Comparison of ENCODE assay signal across 10 cellular contexts in the genomic region with DNA sequence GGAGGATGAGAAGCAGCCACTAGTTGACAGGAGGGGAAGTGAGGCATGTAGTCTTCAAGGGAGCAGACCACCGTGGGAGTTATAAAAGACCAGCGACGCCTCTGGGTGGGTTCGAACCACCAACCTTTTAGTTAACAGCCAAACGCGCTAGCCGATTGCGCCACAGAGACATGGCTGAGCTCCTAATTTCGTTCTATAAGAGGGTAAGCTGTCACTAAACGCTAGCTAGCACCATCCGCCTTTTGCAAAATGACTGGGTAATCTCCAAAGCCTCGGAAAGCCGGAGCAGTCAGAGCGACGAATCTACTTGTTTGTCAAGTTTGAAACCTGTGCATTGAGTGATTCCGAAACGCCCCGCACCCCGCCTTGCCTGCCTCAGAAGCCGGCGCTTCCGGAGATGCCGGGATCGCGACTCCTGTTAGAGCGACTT. TPM values are rescaled to one million over a fixed set of nuclear protein-coding genes. Genes with fewer than 3 reads are reported as not detected.
DNase-seq lines count a peak whose midpoint lies in the region; ATAC-seq and TF ChIP-seq lines count a peak whose summit lies in the region.
"Not testable (repeated sequence)": the region's sequence is repeated elsewhere in the genome, so short reads cannot be mapped to it uniquely, and the experiment has no call there.
"Had no signal": no experiment of that assay in that cellular context is flagged by ENCODE, and none has a peak within 500 bp of the region (broad histone marks: within the 10 kb centered on the region; RNA-seq: fewer than 3 reads in every experiment).

No MANE protein-coding gene starts in this region.

- H3K4me1 Mint-ChIP-seq in CD8-positive, alpha-beta T cell (ENCODE audit: low read depth); activated T-helper 1 cell treated with anti-CD3 and anti-CD28 coated beads, Interleukin-12 subunit alpha, Interleukin-12 subunit beta, Interleukin-2, Interleukin-4 antibody, amounts not matched to agents 30 ng/mL and 10 ng/mL and 1 ng/mL, durations not matched to agents 14 hours and 24 hours and 36 hours (ENCODE audit: low read depth); immature natural killer cell: not testable (repeated sequence)

- intact Hi-C loops in CD8-positive, alpha-beta T cell (cut with DNase I, micrococcal nuclease); activated T-helper 1 cell treated with anti-CD3 and anti-CD28 coated beads, Interleukin-12 subunit alpha, Interleukin-12 subunit beta, Interleukin-2, Interleukin-4 antibody, amounts not matched to agents 30 ng/mL and 10 ng/mL and 1 ng/mL, durations not matched to agents 14 hours and 24 hours and 36 hours (cut with micrococcal nuclease); psoas muscle (cut with DNase I): not testable (repeated sequence)

- H3K27ac Mint-ChIP-seq in CD8-positive, alpha-beta T cell: peak overlapping the region; percentile 67
- H3K27ac Mint-ChIP-seq in activated T-helper 1 cell treated with anti-CD3 and anti-CD28 coated beads, Interleukin-12 subunit alpha, Interleukin-12 subunit beta, Interleukin-2, Interleukin-4 antibody, amounts not matched to agents 30 ng/mL and 10 ng/mL and 1 ng/mL, durations not matched to agents 14 hours and 24 hours and 36 hours: peak overlapping the region; percentile 65
- H3K27ac Mint-ChIP-seq in immature natural killer cell: peak overlapping the region in 1 of 6 donors; percentile 30

- H3K36me3 Mint-ChIP-seq in CD8-positive, alpha-beta T cell; activated T-helper 1 cell treated with anti-CD3 and anti-CD28 coated beads, Interleukin-12 subunit alpha, Interleukin-12 subunit beta, Interleukin-2, Interleukin-4 antibody, amounts not matched to agents 30 ng/mL and 10 ng/mL and 1 ng/mL, durations not matched to agents 14 hours and 24 hours and 36 hours (ENCODE audit: low read depth); immature natural killer cell: not testable (repeated sequence)

- DNase-seq in CD8-positive, alpha-beta T cell: peak in 5 of 7 experiments; percentile 2 to 67 (median 31)
- DNase-seq in T-helper 9 cell: peak; percentile 2
- peak; percentile 20 for DNase-seq in activated T-helper 1 cell treated with anti-CD3 and anti-CD28 coated beads, Interleukin-12 subunit alpha, Interleukin-12 subunit beta, Interleukin-2, Interleukin-4 antibody, amounts not matched to agents 30 ng/mL and 10 ng/mL and 1 ng/mL, durations not matched to agents 14 hours and 24 hours and 36 hours (ENCODE audit: low spot score)
- DNase-seq in immature natural killer cell: peak in 1 of 3 donors; percentile 11
- DNase-seq in psoas muscle: peak; percentile 14 to 44
- peak; percentile 30 to 62 for DNase-seq in stimulated activated CD8-positive, alpha-beta memory T cell treated with anti-CD3 and anti-CD28 coated beads, Interleukin-7, amount 100 ng/mL, for 48 hours (ENCODE audit: extremely low read depth in 1 of 2, low read depth in 1 of 2)

- 15 to 21% methylated on average over 22 to 25 of the region's 26 CpGs for WGBS in ectodermal cell, 2 experiments
- 11 to 13% (median 12%) methylated on average over 25 to 26 of the region's 26 CpGs for WGBS in psoas muscle, 3 donors

- TF ChIP-seq CTCF in CD8-positive, alpha-beta T cell (IDR thresholded peaks at IDR 0.05); psoas muscle (IDR thresholded peaks at IDR 0.05): not testable (repeated sequence)

- H3K27ac ChIP-seq in CD8-positive, alpha-beta T cell (ENCODE audit: low read depth, low read length); HUES6 (ENCODE audit: low read depth, low read length); ectodermal cell (ENCODE audit: insufficient read depth, low read depth, low read length, poor library complexity, severe bottlenecking); psoas muscle: not testable (repeated sequence)

- not testable (repeated sequence) for H3K9me3 ChIP-seq in CD8-positive, alpha-beta T cell (ENCODE audit: low read length); HUES6 (ENCODE audit: control insufficient read depth, insufficient read depth, low read depth, low read length); ectodermal cell (ENCODE audit: control insufficient read depth, low read length); psoas muscle

- H3K36me3 ChIP-seq in CD8-positive, alpha-beta T cell (ENCODE audit: insufficient read depth, low read length); HUES6 (ENCODE audit: control insufficient read depth, insufficient read depth, low read length); ectodermal cell (ENCODE audit: control insufficient read depth, insufficient read depth, low read length); psoas muscle (ENCODE audit: insufficient read depth in 1 of 2, low read depth in 1 of 2): not testable (repeated sequence)

- CTCF ChIA-PET in CD8-positive, alpha-beta T cell (lab: Charles Lee): not testable (repeated sequence)

- not testable (repeated sequence) for H3K4me3 ChIP-seq in CD8-positive, alpha-beta T cell (ENCODE audit: low read depth, low read length); psoas muscle
- H3K4me3 ChIP-seq in HUES6 (ENCODE audit: low read depth, low read length) (peak overlapping the region; percentile 64), ectodermal cell (ENCODE audit: insufficient read depth, low read depth, low read length) (peak overlapping the region; percentile 20)

- not testable (repeated sequence) for H3K27me3 ChIP-seq in CD8-positive, alpha-beta T cell (ENCODE audit: insufficient read depth, low read length); HUES6 (ENCODE audit: control insufficient read depth, insufficient read depth, low read length); ectodermal cell (ENCODE audit: control insufficient read depth, insufficient read depth, low read length, poor library complexity, severe bottlenecking); psoas muscle (ENCODE audit: insufficient read depth in 3 of 3, low read length in 2 of 3)

- H3K9ac ChIP-seq in HUES6 (ENCODE audit: low read length): not testable (repeated sequence)

- POLR2A ChIA-PET in CD8-positive, alpha-beta T cell (lab: Charles Lee): not testable (repeated sequence)

- H3K4me1 ChIP-seq in CD8-positive, alpha-beta T cell (ENCODE audit: insufficient read depth, low read length); HUES6 (ENCODE audit: control insufficient read depth, insufficient read depth, low read length); ectodermal cell (ENCODE audit: control insufficient read depth, insufficient read depth, low read length); psoas muscle: not testable (repeated sequence)

- H3K4me3 Mint-ChIP-seq in CD8-positive, alpha-beta T cell: peak overlapping the region; percentile 69
- peak overlapping the region; percentile 74 for H3K4me3 Mint-ChIP-seq in activated T-helper 1 cell treated with anti-CD3 and anti-CD28 coated beads, Interleukin-12 subunit alpha, Interleukin-12 subunit beta, Interleukin-2, Interleukin-4 antibody, amounts not matched to agents 30 ng/mL and 10 ng/mL and 1 ng/mL, durations not matched to agents 14 hours and 24 hours and 36 hours
- H3K4me3 Mint-ChIP-seq in immature natural killer cell: peak overlapping the region in 3 of 5 donors; percentile 17 to 68 (median 47)

- peak; percentile 52 for ATAC-seq in CD8-positive, alpha-beta T cell
- ATAC-seq in psoas muscle: not testable (repeated sequence)

- H3K27me3 Mint-ChIP-seq in CD8-positive, alpha-beta T cell (ENCODE audit: low read depth); activated T-helper 1 cell treated with anti-CD3 and anti-CD28 coated beads, Interleukin-12 subunit alpha, Interleukin-12 subunit beta, Interleukin-2, Interleukin-4 antibody, amounts not matched to agents 30 ng/mL and 10 ng/mL and 1 ng/mL, durations not matched to agents 14 hours and 24 hours and 36 hours (ENCODE audit: insufficient read depth); immature natural killer cell (ENCODE audit: low read depth in 3 of 3): not testable (repeated sequence)

- H3K9me3 Mint-ChIP-seq in CD8-positive, alpha-beta T cell; activated T-helper 1 cell treated with anti-CD3 and anti-CD28 coated beads, Interleukin-12 subunit alpha, Interleukin-12 subunit beta, Interleukin-2, Interleukin-4 antibody, amounts not matched to agents 30 ng/mL and 10 ng/mL and 1 ng/mL, durations not matched to agents 14 hours and 24 hours and 36 hours; immature natural killer cell: not testable (repeated sequence)

RNA-seq across cellular contexts. Expression of a gene that starts 42.3 kb away (rescaled TPM):
- not detected for total RNA-seq in CD8-positive, alpha-beta T cell
- not detected in 2 replicates for total RNA-seq in activated T-helper 1 cell treated with anti-CD3 and anti-CD28 coated beads, Interleukin-12 subunit alpha, Interleukin-12 subunit beta, Interleukin-2, Interleukin-4 antibody, amounts not matched to agents 30 ng/mL and 10 ng/mL and 1 ng/mL, durations not matched to agents 14 hours and 24 hours and 36 hours
- not detected for polyA plus RNA-seq in ectodermal cell (2013, experiment 1 of 4)
- polyA plus RNA-seq in ectodermal cell (2013, experiment 2 of 4): not detected
- not detected for polyA plus RNA-seq in ectodermal cell (2013, experiment 3 of 4)
- not detected for polyA plus RNA-seq in ectodermal cell (2013, experiment 4 of 4)
- polyA plus RNA-seq in immature natural killer cell (not detected), psoas muscle (1 to 10 TPM in 2 of 3 donors, under 1 TPM in 1; 0.25 to 1.6 (median 1.3) TPM)
- 1 to 10 TPM in 3 of 4 donors, under 1 TPM in 1; 0.75 to 7.4 (median 1.3) TPM for total RNA-seq in psoas muscle
- total RNA-seq: MCF 10A, SJSA1 had no signal
